9 cellular contexts compared by ENCODE assay signal in genomic region chr1:55288245-55288644, GRCh38.
DNase-seq lines count a peak whose midpoint lies in the region; ATAC-seq and TF ChIP-seq lines count a peak whose summit lies in the region.
"Had no signal": no experiment of that assay in that cellular context is flagged by ENCODE, and none has a peak within 500 bp of the region (broad histone marks: within the 10 kb centered on the region; RNA-seq: fewer than 3 reads in every experiment).

No MANE protein-coding gene starts in this region.

- H3K4me3 Mint-ChIP-seq in T-helper 17 cell (no peak overlapping the region), endothelial cell (ENCODE audit: unreplicated experiment) (no peak overlapping the region), MCF 10A (ENCODE audit: unreplicated experiment) (no peak overlapping the region)
- no peak overlapping the region for H3K4me3 Mint-ChIP-seq in naive thymus-derived CD8-positive, alpha-beta T cell

- H3K27me3 Mint-ChIP-seq in T-helper 17 cell, result peaks cover 34% of the 10 kb centered on the region
- peaks cover 0 to 9% (median 2%) of the 10 kb centered on the region in 5 donors for H3K27me3 Mint-ChIP-seq in naive thymus-derived CD8-positive, alpha-beta T cell
- H3K27me3 Mint-ChIP-seq in endothelial cell (ENCODE audit: unreplicated experiment), result no peaks in the 10 kb centered on the region
- H3K27me3 Mint-ChIP-seq in MCF 10A (ENCODE audit: insufficient read depth, unreplicated experiment), result no peaks in the 10 kb centered on the region

- intact Hi-C loops in MCF 10A (cut with micrococcal nuclease), result loop anchor here (5.0 to 10.0 kb wide), 2 partner anchors 187 to 1424 kb away; no protein-coding TSS in a partner anchor

- BruUV-seq in MCF 10A (replicated peaks; lab: Mats Ljungman, UMichigan), result no TSS peak

- H3K27me3 ChIP-seq in H7 (ENCODE audit: control insufficient read depth, insufficient read depth, low read length), result no peaks in the 10 kb centered on the region; the same call in 1 of the 2 replicates

- H3K27ac Mint-ChIP-seq in T-helper 17 cell, result no peak overlapping the region
- no peak overlapping the region for H3K27ac Mint-ChIP-seq in naive thymus-derived CD8-positive, alpha-beta T cell
- H3K27ac Mint-ChIP-seq in endothelial cell (ENCODE audit: unreplicated experiment), result no peak overlapping the region
- H3K27ac Mint-ChIP-seq in MCF 10A (ENCODE audit: low read depth, unreplicated experiment), result no peak overlapping the region

- POLR2A ChIA-PET in naive thymus-derived CD8-positive, alpha-beta T cell (lab: Charles Lee), result no interaction called here
- POLR2A ChIA-PET in MCF 10A (lab: Yijun Ruan, JAX), result no interaction called here

- no peaks in the 10 kb centered on the region for H3K9me3 ChIP-seq in T-helper 17 cell (ENCODE audit: control insufficient read depth, low read length, poor library complexity, severe bottlenecking)

- ATAC-seq in GM19351 (IDR thresholded peaks at IDR 0.05; ENCODE audit: unreplicated experiment), result peak; percentile 89
- peak; percentile 59 for ATAC-seq in HG03039 (IDR thresholded peaks at IDR 0.05; ENCODE audit: unreplicated experiment)
- ATAC-seq in T-helper 17 cell, result peak; percentile 30
- ATAC-seq in naive thymus-derived CD8-positive, alpha-beta T cell, result no peak

- CTCF ChIA-PET in MCF 10A (lab: Yijun Ruan, JAX), result interaction anchor here (0.6 to 2.3 kb wide), 11 partner anchors 11 to 1533 kb away, joined by 3 to 19 read pairs (median 3); no protein-coding TSS in a partner anchor

- TF ChIP-seq CTCF in endothelial cell (IDR thresholded peaks at IDR 0.05; ENCODE audit: unreplicated experiment) (no peak), MCF 10A (IDR thresholded peaks at IDR 0.05; ENCODE audit: unreplicated experiment) (no peak)

- DNase-seq in GM04504 (ENCODE audit: low read depth), result peak; percentile 11
- DNase-seq in T-helper 17 cell, result no peak
- no peak for DNase-seq in H7
- DNase-seq in naive thymus-derived CD8-positive, alpha-beta T cell, result no peak
- DNase-seq in endothelial cell (ENCODE audit: low spot score), result no peak
- no peak for DNase-seq in MCF 10A (ENCODE audit: unreplicated experiment)
- DNase-seq: GF-D8 had no signal

- peaks cover 7% of the 10 kb centered on the region for H3K4me1 Mint-ChIP-seq in T-helper 17 cell
- peaks cover 0 to 4% (median 0%) of the 10 kb centered on the region in 4 donors for H3K4me1 Mint-ChIP-seq in naive thymus-derived CD8-positive, alpha-beta T cell
- H3K4me1 Mint-ChIP-seq in endothelial cell (ENCODE audit: unreplicated experiment), result no peaks in the 10 kb centered on the region
- H3K4me1 Mint-ChIP-seq in MCF 10A (ENCODE audit: insufficient read depth, unreplicated experiment), result peaks cover 5% of the 10 kb centered on the region

- H3K36me3 ChIP-seq in H7 (replicated peaks; ENCODE audit: control insufficient read depth, insufficient read depth, low read length), result no peaks in the 10 kb centered on the region

- no peak overlapping the region for H3K4me3 ChIP-seq in H7 (ENCODE audit: insufficient read depth, low read depth, low read length)

- peaks cover 3% of the 10 kb centered on the region for H3K36me3 Mint-ChIP-seq in T-helper 17 cell (ENCODE audit: low read depth)
- H3K36me3 Mint-ChIP-seq in naive thymus-derived CD8-positive, alpha-beta T cell, result no peaks in the 10 kb centered on the region
- H3K36me3 Mint-ChIP-seq in endothelial cell (ENCODE audit: low read depth, unreplicated experiment), result no peaks in the 10 kb centered on the region
- H3K36me3 Mint-ChIP-seq in MCF 10A (ENCODE audit: insufficient read depth, unreplicated experiment), result peaks cover 6% of the 10 kb centered on the region

- H3K9me3 Mint-ChIP-seq in naive thymus-derived CD8-positive, alpha-beta T cell, result no peaks in the 10 kb centered on the region
- H3K9me3 Mint-ChIP-seq in endothelial cell (ENCODE audit: unreplicated experiment) (no peaks in the 10 kb centered on the region), MCF 10A (ENCODE audit: unreplicated experiment) (no peaks in the 10 kb centered on the region)

Comparison
In these comparisons a context has a peak if more than half of its experiments do, and no peak if none do; other contexts are left out.
1. ATAC-seq: peak in GM19351 (single experiment), HG03039 (single experiment) and T-helper 17 cell (single experiment); none in naive thymus-derived CD8-positive, alpha-beta T cell (0 of 2).